Comparison of ENCODE assay signal across 25 cellular contexts in genomic region chr1:84920159-84920558, GRCh38. TPM values are rescaled to one million over a fixed set of nuclear protein-coding genes. Genes with fewer than 3 reads are reported as not detected.
"Had no signal": no experiment of that assay in that cellular context is flagged by ENCODE, and none has a peak within 500 bp of the region (broad histone marks: within the 10 kb centered on the region; RNA-seq: fewer than 3 reads in every experiment).

No MANE protein-coding gene starts in this region.

- H3K4me3 ChIP-seq: colonic mucosa, gastroesophageal sphincter, heart left ventricle, left lung, lower lobe of right lung, mucosa of descending colon had no signal

- H3K27ac ChIP-seq: colonic mucosa, epithelial cell of prostate, foreskin keratinocyte, gastroesophageal sphincter, heart left ventricle, left lung, lower lobe of right lung had no signal

- H3K36me3 Mint-ChIP-seq: mesothelial cell of epicardium; naive B cell; naive thymus-derived CD8-positive, alpha-beta T cell had no signal

- H3K4me1 ChIP-seq: colonic mucosa, foreskin keratinocyte, gastroesophageal sphincter, heart left ventricle, left lung, lower lobe of right lung had no signal

- H3K4me1 Mint-ChIP-seq: mesothelial cell of epicardium, naive B cell had no signal

- H3K36me3 ChIP-seq: colonic mucosa, gastroesophageal sphincter, heart left ventricle, left lung, lower lobe of right lung had no signal

- H3K9me3 ChIP-seq: colonic mucosa, gastroesophageal sphincter, heart left ventricle, left lung, lower lobe of right lung, mucosa of descending colon had no signal

- H3K4me3 Mint-ChIP-seq: dendritic cell treated with granulocyte-macrophage colony-stimulating factor and Interleukin-4, amounts not matched to agents 40 ng/mL and 50 ng/mL, for 4 days; effector memory CD8-positive, alpha-beta T cell; endodermal cell; mesothelial cell of epicardium; naive B cell; naive thymus-derived CD8-positive, alpha-beta T cell had no signal

- DNase-seq: colonic mucosa; cortex of kidney; effector CD8-positive, alpha-beta T cell; effector memory CD8-positive, alpha-beta T cell; endodermal cell; erythroblast; foreskin keratinocyte; heart left ventricle; hippocampal formation; left cardiac atrium; left lung; left ventricle myocardium superior; lower lobe of right lung; mesenchymal stem cell; mucosa of descending colon; naive B cell; naive thymus-derived CD8-positive, alpha-beta T cell had no signal

- H3K27me3 Mint-ChIP-seq: dendritic cell treated with granulocyte-macrophage colony-stimulating factor and Interleukin-4, amounts not matched to agents 40 ng/mL and 50 ng/mL, for 4 days had no signal

- ATAC-seq: effector memory CD8-positive, alpha-beta T cell; esophagus mucosa; foreskin keratinocyte; gastroesophageal sphincter; heart left ventricle; left cardiac atrium; left lung; left ventricle myocardium superior; lower lobe of right lung; naive thymus-derived CD8-positive, alpha-beta T cell had no signal

- H3K9me3 Mint-ChIP-seq: dendritic cell treated with granulocyte-macrophage colony-stimulating factor and Interleukin-4, amounts not matched to agents 40 ng/mL and 50 ng/mL, for 4 days; effector memory CD8-positive, alpha-beta T cell; endodermal cell; mesothelial cell of epicardium; naive B cell; naive thymus-derived CD8-positive, alpha-beta T cell had no signal

- H3K27ac Mint-ChIP-seq: dendritic cell treated with granulocyte-macrophage colony-stimulating factor and Interleukin-4, amounts not matched to agents 40 ng/mL and 50 ng/mL, for 4 days; effector memory CD8-positive, alpha-beta T cell; endodermal cell; mesothelial cell of epicardium; naive thymus-derived CD8-positive, alpha-beta T cell had no signal

- H3K27me3 ChIP-seq: colonic mucosa, foreskin keratinocyte, gastroesophageal sphincter, heart left ventricle, left lung had no signal

RNA-seq across cellular contexts. Expression of gene LPAR3, which starts 27.2 kb away (rescaled TPM):
- total RNA-seq: lung microvascular endothelial cell, mesenteric fat pad, myocyte had no signal
